21 cellular contexts compared by ENCODE assay signal in the genomic region with DNA sequence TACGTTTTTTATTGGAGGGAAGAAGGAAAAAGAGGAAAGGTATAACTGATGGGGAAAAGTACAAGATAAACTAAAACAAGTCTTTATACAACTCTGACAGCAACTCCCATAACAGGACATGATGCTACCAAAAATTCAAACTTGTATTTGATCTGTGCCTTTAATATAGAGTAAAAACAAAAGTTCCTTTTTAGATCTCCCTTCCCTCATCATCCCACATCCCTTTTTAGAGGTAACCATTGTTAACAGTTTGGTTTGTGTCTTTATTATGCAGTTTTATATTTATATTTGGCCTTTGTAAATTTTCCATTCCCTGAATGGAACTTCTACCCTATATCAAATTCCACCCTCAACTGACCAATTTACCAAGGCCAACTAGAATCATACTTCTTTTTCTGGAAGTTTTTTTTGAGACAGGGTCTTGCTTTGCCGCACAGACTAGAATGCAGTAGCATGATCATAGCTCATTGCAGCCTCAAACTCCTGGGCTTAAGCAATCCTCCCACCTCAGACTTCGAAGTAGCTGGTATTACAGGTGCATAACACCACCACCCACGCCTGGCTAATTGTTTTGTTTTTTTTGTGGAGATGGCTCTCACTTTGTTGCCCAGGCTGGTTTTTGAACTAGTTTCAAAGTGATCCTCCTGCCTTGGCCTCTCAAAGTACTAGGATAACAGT.
"Had no signal": no experiment of that assay in that cellular context is flagged by ENCODE, and none has a peak within 500 bp of the region (broad histone marks: within the 10 kb centered on the region; RNA-seq: fewer than 3 reads in every experiment).

No MANE protein-coding gene starts in this region.

- H3K4me3 Mint-ChIP-seq: endodermal cell; nephron; stimulated activated effector memory CD8-positive, alpha-beta T cell treated with anti-CD3 and anti-CD28 coated beads, Interleukin-12 subunit alpha, Interleukin-12 subunit beta, amount 100 ng/mL, for 72 hours; stimulated activated naive CD8-positive, alpha-beta T cell treated with anti-CD3 and anti-CD28 coated beads, Interleukin-15, Interleukin-2, amounts not matched to agents 100 ng/mL and 50 ng/mL, for 24 hours had no signal

- H3K4me3 ChIP-seq: colonic mucosa, heart left ventricle, lung, tibial artery, upper lobe of left lung, uterus had no signal

- H3K4me1 ChIP-seq: colonic mucosa, tibial artery, uterus had no signal

- DNase-seq: colonic mucosa; effector CD4-positive, alpha-beta T cell; endodermal cell; foreskin melanocyte; heart left ventricle; hippocampal formation; left colon; left ventricle myocardium superior; posterior cingulate gyrus; small intestine; stimulated activated CD4-positive, alpha-beta T cell treated with anti-CD3 and anti-CD28 coated beads, Interleukin-12 subunit alpha, Interleukin-12 subunit beta, amount 100 ng/mL, for 4 hours; stimulated activated CD4-positive, alpha-beta T cell treated with anti-CD3 and anti-CD28 coated beads, Interleukin-2, amount 100 ng/mL, for 48 hours; stimulated activated CD8-positive, alpha-beta memory T cell treated with anti-CD3 and anti-CD28 coated beads, Interleukin-4, amount 100 ng/mL, for 48 hours; tibial artery; upper lobe of left lung; uterus had no signal

- H3K9me3 Mint-ChIP-seq: endodermal cell; nephron; stimulated activated effector memory CD8-positive, alpha-beta T cell treated with anti-CD3 and anti-CD28 coated beads, Interleukin-12 subunit alpha, Interleukin-12 subunit beta, amount 100 ng/mL, for 72 hours; stimulated activated naive CD8-positive, alpha-beta T cell treated with anti-CD3 and anti-CD28 coated beads, Interleukin-15, Interleukin-2, amounts not matched to agents 100 ng/mL and 50 ng/mL, for 24 hours had no signal

- ATAC-seq: heart left ventricle; left colon; left ventricle myocardium superior; stimulated activated effector memory CD8-positive, alpha-beta T cell treated with anti-CD3 and anti-CD28 coated beads, Interleukin-12 subunit alpha, Interleukin-12 subunit beta, amount 100 ng/mL, for 72 hours had no signal

- H3K27me3 ChIP-seq: colonic mucosa, heart left ventricle, neutrophil, tibial artery, upper lobe of left lung, uterus had no signal

- H3K27ac ChIP-seq: colonic mucosa, neutrophil, tibial artery, upper lobe of left lung, uterus had no signal

- H3K27ac Mint-ChIP-seq: endodermal cell; nephron; stimulated activated effector memory CD8-positive, alpha-beta T cell treated with anti-CD3 and anti-CD28 coated beads, Interleukin-12 subunit alpha, Interleukin-12 subunit beta, amount 100 ng/mL, for 72 hours; stimulated activated naive CD8-positive, alpha-beta T cell treated with anti-CD3 and anti-CD28 coated beads, Interleukin-15, Interleukin-2, amounts not matched to agents 100 ng/mL and 50 ng/mL, for 24 hours had no signal

- H3K9me3 ChIP-seq: colonic mucosa, heart left ventricle, neutrophil, tibial artery, upper lobe of left lung, uterus had no signal

- H3K27me3 Mint-ChIP-seq: stimulated activated naive CD8-positive, alpha-beta T cell treated with anti-CD3 and anti-CD28 coated beads, Interleukin-15, Interleukin-2, amounts not matched to agents 100 ng/mL and 50 ng/mL, for 24 hours had no signal

- H3K4me1 Mint-ChIP-seq: endodermal cell; nephron; stimulated activated effector memory CD8-positive, alpha-beta T cell treated with anti-CD3 and anti-CD28 coated beads, Interleukin-12 subunit alpha, Interleukin-12 subunit beta, amount 100 ng/mL, for 72 hours had no signal

- H3K36me3 ChIP-seq: uterus had no signal
